In genomic region chr7:69403169-69403568, GRCh38 we compare ENCODE assay signal across 10 cellular contexts.
DNase-seq lines count a peak whose midpoint lies in the region; TF ChIP-seq lines count a peak whose summit lies in the region.
"Had no signal": no experiment of that assay in that cellular context is flagged by ENCODE, and none has a peak within 500 bp of the region (broad histone marks: within the 10 kb centered on the region; RNA-seq: fewer than 3 reads in every experiment).

No MANE protein-coding gene starts in this region.

- no peaks in the 10 kb centered on the region for H3K9me3 Mint-ChIP-seq in neural crest cell
- peaks cover 2% of the 10 kb centered on the region for H3K9me3 Mint-ChIP-seq in activated CD4-positive, alpha-beta memory T cell treated with anti-CD3 and anti-CD28 coated beads for 36 hours

- no peak overlapping the region for H3K4me2 ChIP-seq in Karpas-422 (ENCODE audit: low read depth, low read length, poor library complexity, severe bottlenecking)

- CTCF ChIA-PET in activated CD4-positive, alpha-beta memory T cell treated with anti-CD3 and anti-CD28 coated beads for 36 hours (lab: Charles Lee) = no interaction called here

- no peak overlapping the region for H3K4me3 Mint-ChIP-seq in neural crest cell
- H3K4me3 Mint-ChIP-seq in activated CD4-positive, alpha-beta memory T cell treated with anti-CD3 and anti-CD28 coated beads for 36 hours = no peak overlapping the region

- H3K4me3 ChIP-seq in GM12865 (ENCODE audit: low read depth, low read length) = no peak overlapping the region
- no peak overlapping the region for H3K4me3 ChIP-seq in Karpas-422 (ENCODE audit: low read length)
- H3K4me3 ChIP-seq in WERI-Rb-1 (ENCODE audit: low read depth, low read length) = no peak overlapping the region

- H2AFZ ChIP-seq in Karpas-422 (ENCODE audit: low read length) = no peak overlapping the region

- H3K79me2 ChIP-seq in Karpas-422 (ENCODE audit: low read length) = no peaks in the 10 kb centered on the region

- H3K9ac ChIP-seq in Karpas-422 (ENCODE audit: low read length) = no peak overlapping the region

- DNase-seq in GM12865 (ENCODE audit: low read depth) (peak; percentile 60), Karpas-422 (peak; percentile 82), WERI-Rb-1 (peak; percentile 61), neural crest cell (ENCODE audit: low read depth, low spot score) (no peak), NCI-H774 (lab: John Stamatoyannopoulos, UW) (no peak), GF-D8 (lab: John Stamatoyannopoulos, UW) (no peak)
- DNase-seq in activated CD4-positive, alpha-beta memory T cell treated with anti-CD3 and anti-CD28 coated beads for 36 hours = no peak
- DNase-seq: activated gamma-delta T cell, dermis blood vessel endothelial cell, occipital lobe had no signal

- peaks cover 7% of the 10 kb centered on the region for H3K4me1 Mint-ChIP-seq in neural crest cell
- no peaks in the 10 kb centered on the region for H3K4me1 Mint-ChIP-seq in activated CD4-positive, alpha-beta memory T cell treated with anti-CD3 and anti-CD28 coated beads for 36 hours (ENCODE audit: low read depth)

- H3K27ac ChIP-seq in Karpas-422 (ENCODE audit: low read length) (no peak overlapping the region), WERI-Rb-1 (no peak overlapping the region)

- H3K36me3 Mint-ChIP-seq in neural crest cell (ENCODE audit: low read depth) = no peaks in the 10 kb centered on the region
- H3K36me3 Mint-ChIP-seq in activated CD4-positive, alpha-beta memory T cell treated with anti-CD3 and anti-CD28 coated beads for 36 hours = no peaks in the 10 kb centered on the region

- no peaks in the 10 kb centered on the region for H3K27me3 ChIP-seq in Karpas-422 (ENCODE audit: low read length)
- H3K27me3 ChIP-seq in WERI-Rb-1 (ENCODE audit: insufficient read depth, low read depth, severe bottlenecking) = no peaks in the 10 kb centered on the region

- H4K20me1 ChIP-seq in Karpas-422 (ENCODE audit: insufficient read depth, low read depth, low read length) = no peaks in the 10 kb centered on the region

- peaks cover 22% of the 10 kb centered on the region for H3K4me1 ChIP-seq in Karpas-422 (ENCODE audit: low read length)

- H3K9me2 ChIP-seq in Karpas-422 (replicated peaks; ENCODE audit: insufficient read depth, low read length) = no peaks in the 10 kb centered on the region

- no peaks in the 10 kb centered on the region for H3K9me3 ChIP-seq in Karpas-422 (ENCODE audit: low read length)
- H3K9me3 ChIP-seq in WERI-Rb-1 (ENCODE audit: severe bottlenecking) = no peaks in the 10 kb centered on the region

- H3K27ac Mint-ChIP-seq in neural crest cell (ENCODE audit: unreplicated experiment) = no peak overlapping the region
- no peak overlapping the region for H3K27ac Mint-ChIP-seq in activated CD4-positive, alpha-beta memory T cell treated with anti-CD3 and anti-CD28 coated beads for 36 hours

- TF ChIP-seq CTCF in GM12865 (IDR thresholded peaks at IDR 0.05; ENCODE audit: insufficient read depth, low read depth, low read length, missing control alignments) (peak; percentile 37), WERI-Rb-1 (IDR thresholded peaks at IDR 0.05; ENCODE audit: low read depth, low read length) (peak; percentile 69), neural crest cell (conservative IDR thresholded peaks at IDR 0.05) (peak; percentile 22)

- no peaks in the 10 kb centered on the region for H3K36me3 ChIP-seq in Karpas-422 (ENCODE audit: insufficient read depth, low read length)
- no peaks in the 10 kb centered on the region for H3K36me3 ChIP-seq in WERI-Rb-1

- intact Hi-C loops in activated CD4-positive, alpha-beta memory T cell treated with anti-CD3 and anti-CD28 coated beads for 36 hours (cut with micrococcal nuclease) = no loop called here

- no peaks in the 10 kb centered on the region for H3K27me3 Mint-ChIP-seq in neural crest cell (ENCODE audit: low read depth)
- no peaks in the 10 kb centered on the region for H3K27me3 Mint-ChIP-seq in activated CD4-positive, alpha-beta memory T cell treated with anti-CD3 and anti-CD28 coated beads for 36 hours

- POLR2A ChIA-PET in activated CD4-positive, alpha-beta memory T cell treated with anti-CD3 and anti-CD28 coated beads for 36 hours (lab: Charles Lee) = no interaction called here

Comparison
In these comparisons a context has a peak if more than half of its experiments do, and no peak if none do; other contexts are left out.
1. DNase-seq: peak in GM12865 (single experiment), Karpas-422 (single experiment) and WERI-Rb-1 (single experiment); none in neural crest cell (single experiment), activated CD4-positive, alpha-beta memory T cell treated with anti-CD3 and anti-CD28 coated beads for 36 hours (single experiment), NCI-H774 (single experiment) and GF-D8 (single experiment).
2. Peak in every context shown above with its lines, with median percentiles within 50 percentile points of each other: CTCF ChIP-seq.